ENCODE assay signal across 1 cellular context in the genomic region with DNA sequence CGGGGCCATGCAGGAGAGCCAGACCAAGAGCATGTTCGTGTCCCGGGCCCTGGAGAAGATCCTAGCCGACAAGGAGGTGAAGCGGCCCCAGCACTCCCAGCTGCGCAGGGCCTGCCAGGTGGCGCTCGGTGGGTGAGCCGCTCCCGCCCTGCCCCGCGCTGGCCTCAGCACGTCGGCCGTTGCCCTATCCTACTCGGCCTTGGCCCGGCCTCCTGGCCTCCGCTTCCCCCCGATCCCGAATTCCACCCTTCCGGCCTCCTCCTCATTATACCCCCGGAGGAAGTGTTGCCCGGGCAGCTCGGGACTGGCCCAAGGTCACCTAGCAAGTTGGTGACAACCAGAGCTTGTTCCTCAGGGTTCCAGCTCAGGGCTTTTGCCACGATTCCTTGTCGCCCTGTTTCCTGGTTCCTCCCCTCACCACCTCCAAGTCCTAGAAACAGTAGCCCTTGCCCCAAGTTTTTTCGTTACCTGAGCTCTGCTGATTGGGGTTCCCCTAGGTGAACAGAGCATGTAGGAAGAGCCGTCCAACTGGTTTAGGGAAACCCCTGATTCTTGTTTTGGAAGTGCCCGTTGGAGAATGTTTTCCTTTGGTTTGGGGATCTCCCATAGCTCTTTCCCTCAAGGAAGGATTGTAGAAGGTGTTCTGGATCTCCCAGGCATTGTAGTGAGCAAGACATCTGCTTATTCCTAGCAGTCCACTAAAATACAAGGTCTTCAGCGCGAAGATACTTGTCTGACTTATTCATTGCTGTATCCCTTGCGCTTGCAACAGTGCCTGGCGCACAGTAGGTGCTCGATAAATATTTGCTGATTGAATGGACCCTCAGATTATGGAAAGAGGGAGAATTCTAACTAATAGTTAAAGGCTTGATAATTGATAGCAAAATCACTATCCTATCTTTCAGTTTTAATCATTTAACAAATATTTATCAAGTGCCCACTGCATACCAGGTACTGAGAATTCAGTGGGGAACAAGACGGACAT.
A peak's percentile ranks its signal among the peaks of the same experiment; 100 is the strongest.
TF ChIP-seq lines count a peak whose summit lies in the region.

No MANE protein-coding gene starts in this region.

TF ChIP-seq in WTC11, 78 proteins besides CTCF, POLR2A, EP300 and RAD21 (continued from another document):
- TF ChIP-seq ZNF423 (CRISPR knock-in tag; IDR thresholded peaks at IDR 0.05) = no peak; the same call in 1 of the 2 replicates
- TF ChIP-seq, protein P1, sequence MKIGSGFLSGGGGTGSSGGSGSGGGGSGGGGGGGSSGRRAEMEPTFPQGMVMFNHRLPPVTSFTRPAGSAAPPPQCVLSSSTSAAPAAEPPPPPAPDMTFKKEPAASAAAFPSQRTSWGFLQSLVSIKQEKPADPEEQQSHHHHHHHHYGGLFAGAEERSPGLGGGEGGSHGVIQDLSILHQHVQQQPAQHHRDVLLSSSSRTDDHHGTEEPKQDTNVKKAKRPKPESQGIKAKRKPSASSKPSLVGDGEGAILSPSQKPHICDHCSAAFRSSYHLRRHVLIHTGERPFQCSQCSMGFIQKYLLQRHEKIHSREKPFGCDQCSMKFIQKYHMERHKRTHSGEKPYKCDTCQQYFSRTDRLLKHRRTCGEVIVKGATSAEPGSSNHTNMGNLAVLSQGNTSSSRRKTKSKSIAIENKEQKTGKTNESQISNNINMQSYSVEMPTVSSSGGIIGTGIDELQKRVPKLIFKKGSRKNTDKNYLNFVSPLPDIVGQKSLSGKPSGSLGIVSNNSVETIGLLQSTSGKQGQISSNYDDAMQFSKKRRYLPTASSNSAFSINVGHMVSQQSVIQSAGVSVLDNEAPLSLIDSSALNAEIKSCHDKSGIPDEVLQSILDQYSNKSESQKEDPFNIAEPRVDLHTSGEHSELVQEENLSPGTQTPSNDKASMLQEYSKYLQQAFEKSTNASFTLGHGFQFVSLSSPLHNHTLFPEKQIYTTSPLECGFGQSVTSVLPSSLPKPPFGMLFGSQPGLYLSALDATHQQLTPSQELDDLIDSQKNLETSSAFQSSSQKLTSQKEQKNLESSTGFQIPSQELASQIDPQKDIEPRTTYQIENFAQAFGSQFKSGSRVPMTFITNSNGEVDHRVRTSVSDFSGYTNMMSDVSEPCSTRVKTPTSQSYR (CRISPR knock-in tag; IDR thresholded peaks at IDR 0.05) = no peak
- TF ChIP-seq, protein P2, sequence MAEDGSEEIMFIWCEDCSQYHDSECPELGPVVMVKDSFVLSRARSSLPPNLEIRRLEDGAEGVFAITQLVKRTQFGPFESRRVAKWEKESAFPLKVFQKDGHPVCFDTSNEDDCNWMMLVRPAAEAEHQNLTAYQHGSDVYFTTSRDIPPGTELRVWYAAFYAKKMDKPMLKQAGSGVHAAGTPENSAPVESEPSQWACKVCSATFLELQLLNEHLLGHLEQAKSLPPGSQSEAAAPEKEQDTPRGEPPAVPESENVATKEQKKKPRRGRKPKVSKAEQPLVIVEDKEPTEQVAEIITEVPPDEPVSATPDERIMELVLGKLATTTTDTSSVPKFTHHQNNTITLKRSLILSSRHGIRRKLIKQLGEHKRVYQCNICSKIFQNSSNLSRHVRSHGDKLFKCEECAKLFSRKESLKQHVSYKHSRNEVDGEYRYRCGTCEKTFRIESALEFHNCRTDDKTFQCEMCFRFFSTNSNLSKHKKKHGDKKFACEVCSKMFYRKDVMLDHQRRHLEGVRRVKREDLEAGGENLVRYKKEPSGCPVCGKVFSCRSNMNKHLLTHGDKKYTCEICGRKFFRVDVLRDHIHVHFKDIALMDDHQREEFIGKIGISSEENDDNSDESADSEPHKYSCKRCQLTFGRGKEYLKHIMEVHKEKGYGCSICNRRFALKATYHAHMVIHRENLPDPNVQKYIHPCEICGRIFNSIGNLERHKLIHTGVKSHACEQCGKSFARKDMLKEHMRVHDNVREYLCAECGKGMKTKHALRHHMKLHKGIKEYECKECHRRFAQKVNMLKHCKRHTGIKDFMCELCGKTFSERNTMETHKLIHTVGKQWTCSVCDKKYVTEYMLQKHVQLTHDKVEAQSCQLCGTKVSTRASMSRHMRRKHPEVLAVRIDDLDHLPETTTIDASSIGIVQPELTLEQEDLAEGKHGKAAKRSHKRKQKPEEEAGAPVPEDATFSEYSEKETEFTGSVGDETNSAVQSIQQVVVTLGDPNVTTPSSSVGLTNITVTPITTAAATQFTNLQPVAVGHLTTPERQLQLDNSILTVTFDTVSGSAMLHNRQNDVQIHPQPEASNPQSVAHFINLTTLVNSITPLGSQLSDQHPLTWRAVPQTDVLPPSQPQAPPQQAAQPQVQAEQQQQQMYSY (CRISPR knock-in tag; IDR thresholded peaks at IDR 0.05) = no peak
- no peak for TF ChIP-seq TEAD4 (CRISPR knock-in tag; IDR thresholded peaks at IDR 0.05)
- TF ChIP-seq, protein P3, sequence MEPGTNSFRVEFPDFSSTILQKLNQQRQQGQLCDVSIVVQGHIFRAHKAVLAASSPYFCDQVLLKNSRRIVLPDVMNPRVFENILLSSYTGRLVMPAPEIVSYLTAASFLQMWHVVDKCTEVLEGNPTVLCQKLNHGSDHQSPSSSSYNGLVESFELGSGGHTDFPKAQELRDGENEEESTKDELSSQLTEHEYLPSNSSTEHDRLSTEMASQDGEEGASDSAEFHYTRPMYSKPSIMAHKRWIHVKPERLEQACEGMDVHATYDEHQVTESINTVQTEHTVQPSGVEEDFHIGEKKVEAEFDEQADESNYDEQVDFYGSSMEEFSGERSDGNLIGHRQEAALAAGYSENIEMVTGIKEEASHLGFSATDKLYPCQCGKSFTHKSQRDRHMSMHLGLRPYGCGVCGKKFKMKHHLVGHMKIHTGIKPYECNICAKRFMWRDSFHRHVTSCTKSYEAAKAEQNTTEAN (CRISPR knock-in tag; IDR thresholded peaks at IDR 0.05) = 0 out of 2 replicates have a peak, but pooled peaks have one; percentile 31
- TF ChIP-seq, protein P4, sequence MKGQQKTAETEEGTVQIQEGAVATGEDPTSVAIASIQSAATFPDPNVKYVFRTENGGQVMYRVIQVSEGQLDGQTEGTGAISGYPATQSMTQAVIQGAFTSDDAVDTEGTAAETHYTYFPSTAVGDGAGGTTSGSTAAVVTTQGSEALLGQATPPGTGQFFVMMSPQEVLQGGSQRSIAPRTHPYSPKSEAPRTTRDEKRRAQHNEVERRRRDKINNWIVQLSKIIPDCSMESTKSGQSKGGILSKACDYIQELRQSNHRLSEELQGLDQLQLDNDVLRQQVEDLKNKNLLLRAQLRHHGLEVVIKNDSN (CRISPR knock-in tag; IDR thresholded peaks at IDR 0.05) = no peak
- TF ChIP-seq, protein P5, sequence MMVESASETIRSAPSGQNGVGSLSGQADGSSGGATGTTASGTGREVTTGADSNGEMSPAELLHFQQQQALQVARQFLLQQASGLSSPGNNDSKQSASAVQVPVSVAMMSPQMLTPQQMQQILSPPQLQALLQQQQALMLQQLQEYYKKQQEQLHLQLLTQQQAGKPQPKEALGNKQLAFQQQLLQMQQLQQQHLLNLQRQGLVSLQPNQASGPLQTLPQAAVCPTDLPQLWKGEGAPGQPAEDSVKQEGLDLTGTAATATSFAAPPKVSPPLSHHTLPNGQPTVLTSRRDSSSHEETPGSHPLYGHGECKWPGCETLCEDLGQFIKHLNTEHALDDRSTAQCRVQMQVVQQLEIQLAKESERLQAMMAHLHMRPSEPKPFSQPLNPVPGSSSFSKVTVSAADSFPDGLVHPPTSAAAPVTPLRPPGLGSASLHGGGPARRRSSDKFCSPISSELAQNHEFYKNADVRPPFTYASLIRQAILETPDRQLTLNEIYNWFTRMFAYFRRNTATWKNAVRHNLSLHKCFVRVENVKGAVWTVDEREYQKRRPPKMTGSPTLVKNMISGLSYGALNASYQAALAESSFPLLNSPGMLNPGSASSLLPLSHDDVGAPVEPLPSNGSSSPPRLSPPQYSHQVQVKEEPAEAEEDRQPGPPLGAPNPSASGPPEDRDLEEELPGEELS (CRISPR knock-in tag; IDR thresholded peaks at IDR 0.05) = no peak
- TF ChIP-seq, protein P6, sequence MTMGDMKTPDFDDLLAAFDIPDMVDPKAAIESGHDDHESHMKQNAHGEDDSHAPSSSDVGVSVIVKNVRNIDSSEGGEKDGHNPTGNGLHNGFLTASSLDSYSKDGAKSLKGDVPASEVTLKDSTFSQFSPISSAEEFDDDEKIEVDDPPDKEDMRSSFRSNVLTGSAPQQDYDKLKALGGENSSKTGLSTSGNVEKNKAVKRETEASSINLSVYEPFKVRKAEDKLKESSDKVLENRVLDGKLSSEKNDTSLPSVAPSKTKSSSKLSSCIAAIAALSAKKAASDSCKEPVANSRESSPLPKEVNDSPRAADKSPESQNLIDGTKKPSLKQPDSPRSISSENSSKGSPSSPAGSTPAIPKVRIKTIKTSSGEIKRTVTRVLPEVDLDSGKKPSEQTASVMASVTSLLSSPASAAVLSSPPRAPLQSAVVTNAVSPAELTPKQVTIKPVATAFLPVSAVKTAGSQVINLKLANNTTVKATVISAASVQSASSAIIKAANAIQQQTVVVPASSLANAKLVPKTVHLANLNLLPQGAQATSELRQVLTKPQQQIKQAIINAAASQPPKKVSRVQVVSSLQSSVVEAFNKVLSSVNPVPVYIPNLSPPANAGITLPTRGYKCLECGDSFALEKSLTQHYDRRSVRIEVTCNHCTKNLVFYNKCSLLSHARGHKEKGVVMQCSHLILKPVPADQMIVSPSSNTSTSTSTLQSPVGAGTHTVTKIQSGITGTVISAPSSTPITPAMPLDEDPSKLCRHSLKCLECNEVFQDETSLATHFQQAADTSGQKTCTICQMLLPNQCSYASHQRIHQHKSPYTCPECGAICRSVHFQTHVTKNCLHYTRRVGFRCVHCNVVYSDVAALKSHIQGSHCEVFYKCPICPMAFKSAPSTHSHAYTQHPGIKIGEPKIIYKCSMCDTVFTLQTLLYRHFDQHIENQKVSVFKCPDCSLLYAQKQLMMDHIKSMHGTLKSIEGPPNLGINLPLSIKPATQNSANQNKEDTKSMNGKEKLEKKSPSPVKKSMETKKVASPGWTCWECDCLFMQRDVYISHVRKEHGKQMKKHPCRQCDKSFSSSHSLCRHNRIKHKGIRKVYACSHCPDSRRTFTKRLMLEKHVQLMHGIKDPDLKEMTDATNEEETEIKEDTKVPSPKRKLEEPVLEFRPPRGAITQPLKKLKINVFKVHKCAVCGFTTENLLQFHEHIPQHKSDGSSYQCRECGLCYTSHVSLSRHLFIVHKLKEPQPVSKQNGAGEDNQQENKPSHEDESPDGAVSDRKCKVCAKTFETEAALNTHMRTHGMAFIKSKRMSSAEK (CRISPR knock-in tag; IDR thresholded peaks at IDR 0.05; ENCODE audit: borderline replicate concordance) = no peak
- TF ChIP-seq, protein P7, sequence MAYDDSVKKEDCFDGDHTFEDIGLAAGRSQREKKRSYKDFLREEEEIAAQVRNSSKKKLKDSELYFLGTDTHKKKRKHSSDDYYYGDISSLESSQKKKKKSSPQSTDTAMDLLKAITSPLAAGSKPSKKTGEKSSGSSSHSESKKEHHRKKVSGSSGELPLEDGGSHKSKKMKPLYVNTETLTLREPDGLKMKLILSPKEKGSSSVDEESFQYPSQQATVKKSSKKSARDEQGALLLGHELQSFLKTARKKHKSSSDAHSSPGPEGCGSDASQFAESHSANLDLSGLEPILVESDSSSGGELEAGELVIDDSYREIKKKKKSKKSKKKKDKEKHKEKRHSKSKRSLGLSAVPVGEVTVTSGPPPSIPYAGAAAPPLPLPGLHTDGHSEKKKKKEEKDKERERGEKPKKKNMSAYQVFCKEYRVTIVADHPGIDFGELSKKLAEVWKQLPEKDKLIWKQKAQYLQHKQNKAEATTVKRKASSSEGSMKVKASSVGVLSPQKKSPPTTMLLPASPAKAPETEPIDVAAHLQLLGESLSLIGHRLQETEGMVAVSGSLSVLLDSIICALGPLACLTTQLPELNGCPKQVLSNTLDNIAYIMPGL (CRISPR knock-in tag; IDR thresholded peaks at IDR 0.05) = peak; percentile 18; the same call in 1 of the 2 replicates
- 0 out of 2 replicates have a peak, but pooled peaks have one; percentile 27 for TF ChIP-seq GTF2I (CRISPR knock-in tag; conservative IDR thresholded peaks at IDR 0.05)
- TF ChIP-seq ZNF416 (CRISPR knock-in tag; IDR thresholded peaks at IDR 0.05) = no peak
- no peak for TF ChIP-seq RELA (CRISPR knock-in tag; IDR thresholded peaks at IDR 0.05; ENCODE audit: borderline replicate concordance)
- TF ChIP-seq, protein P8, sequence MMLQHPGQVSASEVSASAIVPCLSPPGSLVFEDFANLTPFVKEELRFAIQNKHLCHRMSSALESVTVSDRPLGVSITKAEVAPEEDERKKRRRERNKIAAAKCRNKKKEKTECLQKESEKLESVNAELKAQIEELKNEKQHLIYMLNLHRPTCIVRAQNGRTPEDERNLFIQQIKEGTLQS (CRISPR knock-in tag; conservative IDR thresholded peaks at IDR 0.05) = no peak
- TF ChIP-seq ZNF263 (CRISPR knock-in tag; IDR thresholded peaks at IDR 0.05; ENCODE audit: low read depth) = no peak
- TF ChIP-seq TCF7 (CRISPR knock-in tag; IDR thresholded peaks at IDR 0.05; ENCODE audit: low read depth) = no peak
